ENCODE assay signal across 10 cellular contexts in genomic region chr7:140671966-140672365, GRCh38. TPM values are rescaled to one million over a fixed set of nuclear protein-coding genes. Genes with fewer than 3 reads are reported as not detected.
DNase-seq lines count a peak whose midpoint lies in the region; TF ChIP-seq lines count a peak whose summit lies in the region.
"Had no signal": no experiment of that assay in that cellular context is flagged by ENCODE, and none has a peak within 500 bp of the region (broad histone marks: within the 10 kb centered on the region; RNA-seq: fewer than 3 reads in every experiment).

No MANE protein-coding gene starts in this region.

- peaks cover 10% of the 10 kb centered on the region for H3K27me3 Mint-ChIP-seq in activated CD4-positive, alpha-beta T cell treated with anti-CD3 and anti-CD28 coated beads, Interleukin-2, amount 10 ng/mL, durations not matched to agents 24 days and 14 days

- 0 out of 2 replicates have a peak overlapping the region, but pooled peaks have one; percentile 67 for H2AFZ ChIP-seq in PC-9

- 72% methylated on average over 7 of the region's 15 CpGs for WGBS in esophagus muscularis mucosa

- no peak for TF ChIP-seq EP300 in esophagus muscularis mucosa (IDR thresholded peaks at IDR 0.05)

- H3F3A ChIP-seq in PC-9 (ENCODE audit: insufficient read depth, low read depth): peaks cover 4% of the 10 kb centered on the region; the same call in 1 of the 2 replicates

- no peaks in the 10 kb centered on the region for H4K20me1 ChIP-seq in PC-9 (ENCODE audit: insufficient read depth)

- H3K9me3 Mint-ChIP-seq in activated CD4-positive, alpha-beta T cell treated with anti-CD3 and anti-CD28 coated beads, Interleukin-2, amount 10 ng/mL, durations not matched to agents 24 days and 14 days: no peaks in the 10 kb centered on the region

- H3K4me1 Mint-ChIP-seq in activated CD4-positive, alpha-beta T cell treated with anti-CD3 and anti-CD28 coated beads, Interleukin-2, amount 10 ng/mL, durations not matched to agents 24 days and 14 days: peaks cover 28% of the 10 kb centered on the region

- CTCF ChIA-PET in PC-9 (lab: Charles Lee): no interaction called here

- peaks cover 10% of the 10 kb centered on the region for H3K36me3 Mint-ChIP-seq in activated CD4-positive, alpha-beta T cell treated with anti-CD3 and anti-CD28 coated beads, Interleukin-2, amount 10 ng/mL, durations not matched to agents 24 days and 14 days (ENCODE audit: low read depth)

- no peak for TF ChIP-seq POLR2A in esophagus muscularis mucosa (IDR thresholded peaks at IDR 0.05; ENCODE audit: low read depth)

- intact Hi-C loops in activated CD4-positive, alpha-beta T cell treated with anti-CD3 and anti-CD28 coated beads, Interleukin-2, amount 10 ng/mL, durations not matched to agents 24 days and 14 days (cut with micrococcal nuclease): loop anchor here (2.0 kb wide), 1 partner anchor 193 kb away; the partner anchor contains the start of gene MKRN1
- intact Hi-C loops in PC-9 (cut with micrococcal nuclease; ENCODE audit: unreplicated experiment): loop anchor here (2.0 to 5.0 kb wide), 2 partner anchors 25 to 340 kb away; partner anchors contain the start of genes MRPS33 and NDUFB2
- intact Hi-C loops in esophagus muscularis mucosa (cut with DNase I): loop anchor here (10.0 kb wide), 1 partner anchor 277 kb away; the partner anchor contains the start of gene SLC37A3

- H3K4me1 ChIP-seq in PC-9 (replicated peaks; ENCODE audit: insufficient read depth) (peaks cover 42% of the 10 kb centered on the region), esophagus muscularis mucosa (peaks cover 28 to 48% (median 40%) of the 10 kb centered on the region in 4 donors), skeletal muscle satellite cell (ENCODE audit: control insufficient read depth, insufficient read depth, low read length) (peaks cover 13% of the 10 kb centered on the region)
- H3K4me1 ChIP-seq: uterus had no signal

- H3K9me3 ChIP-seq in PC-9 (ENCODE audit: insufficient read depth, low read depth) (no peaks in the 10 kb centered on the region), esophagus muscularis mucosa (no peaks in the 10 kb centered on the region), skeletal muscle satellite cell (replicated peaks; ENCODE audit: low read length) (no peaks in the 10 kb centered on the region)
- H3K9me3 ChIP-seq: uterus had no signal

- peaks cover 5% of the 10 kb centered on the region; the same call in 1 of the 2 replicates for H3K79me2 ChIP-seq in PC-9 (ENCODE audit: low read depth)

- H3K27ac ChIP-seq in PC-9 (no peak overlapping the region), esophagus muscularis mucosa (replicated peaks in 1 of 4) (peak overlapping the region in 3 of 4 donors; percentile 84 to 91 (median 90))
- H3K27ac ChIP-seq: GM23248 had no signal

- H3K4me2 ChIP-seq in PC-9 (peak overlapping the region; percentile 93), skeletal muscle satellite cell (ENCODE audit: low read length) (no peak overlapping the region)

- H3K36me3 ChIP-seq in PC-9 (ENCODE audit: low read depth): no peaks in the 10 kb centered on the region
- H3K36me3 ChIP-seq in esophagus muscularis mucosa: peaks cover 0 to 9% (median 1%) of the 10 kb centered on the region in 4 donors
- no peaks in the 10 kb centered on the region for H3K36me3 ChIP-seq in skeletal muscle satellite cell (ENCODE audit: insufficient read depth, low read length)
- H3K36me3 ChIP-seq: uterus had no signal

- peak overlapping the region; percentile 69 for H3K4me3 Mint-ChIP-seq in activated CD4-positive, alpha-beta T cell treated with anti-CD3 and anti-CD28 coated beads, Interleukin-2, amount 10 ng/mL, durations not matched to agents 24 days and 14 days

- H3K27ac Mint-ChIP-seq in activated CD4-positive, alpha-beta T cell treated with anti-CD3 and anti-CD28 coated beads, Interleukin-2, amount 10 ng/mL, durations not matched to agents 24 days and 14 days: peak overlapping the region; percentile 63

- no peak overlapping the region for H3K9ac ChIP-seq in skeletal muscle satellite cell (ENCODE audit: low read depth, low read length)
- H3K9ac ChIP-seq: GM23248 had no signal

- H3K27me3 ChIP-seq in PC-9 (ENCODE audit: insufficient read depth, low read depth) (no peaks in the 10 kb centered on the region), esophagus muscularis mucosa (no peaks in the 10 kb centered on the region), skeletal muscle satellite cell (ENCODE audit: control insufficient read depth, insufficient read depth, low read length) (peaks cover 14% of the 10 kb centered on the region)
- H3K27me3 ChIP-seq: uterus had no signal

- H3K4me3 ChIP-seq in PC-9 (peak overlapping the region; percentile 79; the same call in 1 of the 2 replicates), esophagus muscularis mucosa (peak overlapping the region in 2 of 4 donors; percentile 75 to 77), skeletal muscle satellite cell (ENCODE audit: low read length) (peak overlapping the region; percentile 92)

- no peak for TF ChIP-seq CTCF in PC-9 (conservative IDR thresholded peaks at IDR 0.05)
- no peak for TF ChIP-seq CTCF in esophagus muscularis mucosa (IDR thresholded peaks at IDR 0.05)

- DNase-seq in activated CD4-positive, alpha-beta T cell treated with anti-CD3 and anti-CD28 coated beads, Interleukin-2, amount 10 ng/mL, durations not matched to agents 24 days and 14 days: no peak
- no peak for DNase-seq in activated CD4-positive, alpha-beta T cell treated with anti-CD3 and anti-CD28 coated beads for 4 hours
- DNase-seq in PC-9: peak in 1 of 2 experiments; percentile 12
- no peak for DNase-seq in esophagus muscularis mucosa (ENCODE audit: extremely low spot score)
- no peak for DNase-seq in hypothalamus (lab: John Stamatoyannopoulos, UW)
- no peak for DNase-seq in cerebellum (ENCODE audit: low spot score)
- DNase-seq in DMS153 treated with DMSO at 0.1 percent for 48 hours (lab: John Stamatoyannopoulos, UW; ENCODE audit: unreplicated experiment): no peak

- no peaks in the 10 kb centered on the region for H3K9me2 ChIP-seq in PC-9 (ENCODE audit: insufficient read depth)

- TSS peak; percentile 66 for BruUV-seq in PC-9 (replicated peaks; lab: Mats Ljungman, UMichigan)

- POLR2A ChIA-PET in PC-9 (lab: Charles Lee; ENCODE audit: unreplicated experiment): no interaction called here

RNA-seq across cellular contexts. Expression of gene ADCK2, which starts 0.8 kb away (rescaled TPM):
- total RNA-seq in activated CD4-positive, alpha-beta T cell treated with anti-CD3 and anti-CD28 coated beads, Interleukin-2, amount 10 ng/mL, durations not matched to agents 24 days and 14 days: 22.9 and 28.1 TPM in 2 replicates
- 35.3 and 41.7 TPM in 2 replicates for total RNA-seq in PC-9 (2021)
- total RNA-seq in esophagus muscularis mucosa: 10 to 100 TPM; 19.2 to 43.5 (median 26.8) TPM
- 18.0 and 25.3 TPM in 2 replicates for total RNA-seq in skeletal muscle satellite cell (2012; rRNA removed)
- 15.0 TPM for total RNA-seq in cerebellum

RNA-seq across cellular contexts. Expression of gene NDUFB2, which starts 24.5 kb away (rescaled TPM):
- total RNA-seq in activated CD4-positive, alpha-beta T cell treated with anti-CD3 and anti-CD28 coated beads, Interleukin-2, amount 10 ng/mL, durations not matched to agents 24 days and 14 days: 183 and 192 TPM in 2 replicates
- 180 and 199 TPM in 2 replicates for total RNA-seq in PC-9 (2021)
- total RNA-seq in esophagus muscularis mucosa: 100 to 1,000 TPM; 235 to 279 (median 262) TPM
- 103 and 111 TPM in 2 replicates for total RNA-seq in skeletal muscle satellite cell (2012; rRNA removed)
- 50.7 TPM for total RNA-seq in cerebellum

RNA-seq across cellular contexts. Expression of gene DENND2A, which starts 31.4 kb away (rescaled TPM):
- not detected in 2 replicates for total RNA-seq in activated CD4-positive, alpha-beta T cell treated with anti-CD3 and anti-CD28 coated beads, Interleukin-2, amount 10 ng/mL, durations not matched to agents 24 days and 14 days
- 3.7 and 4.2 TPM in 2 replicates for total RNA-seq in PC-9 (2021)
- 10 to 100 TPM; 46.4 to 77.2 (median 59.2) TPM for total RNA-seq in esophagus muscularis mucosa
- total RNA-seq in skeletal muscle satellite cell (2012; rRNA removed): 0.51 and 2.0 TPM in 2 replicates
- total RNA-seq in cerebellum: 31.7 TPM
